11 cellular contexts compared by ENCODE assay signal in genomic region chr11:77140231-77140959, GRCh38. TPM values are rescaled to one million over a fixed set of nuclear protein-coding genes. Genes with fewer than 3 reads are reported as not detected.
A peak's percentile ranks its signal among the peaks of the same experiment; 100 is the strongest.
DNase-seq lines count a peak whose midpoint lies in the region; ATAC-seq and TF ChIP-seq lines count a peak whose summit lies in the region.
"Had no signal": no experiment of that assay in that cellular context is flagged by ENCODE, and none has a peak within 500 bp of the region (broad histone marks: within the 10 kb centered on the region; RNA-seq: fewer than 3 reads in every experiment).

No MANE protein-coding gene starts in this region.

- H3K36me3 Mint-ChIP-seq in endothelial cell (ENCODE audit: low read depth, unreplicated experiment), result peaks cover 3% of the 10 kb centered on the region
- no peaks in the 10 kb centered on the region for H3K36me3 Mint-ChIP-seq in activated T-cell treated with anti-CD3 and anti-CD28 coated beads, Interleukin-2, amount 50 U/mL, for 4 hours (ENCODE audit: insufficient read depth)

- peaks cover 17% of the 10 kb centered on the region for H3K27me3 Mint-ChIP-seq in endothelial cell (ENCODE audit: unreplicated experiment)
- peaks cover 25% of the 10 kb centered on the region for H3K27me3 Mint-ChIP-seq in activated T-cell treated with anti-CD3 and anti-CD28 coated beads, Interleukin-2, amount 50 U/mL, for 4 hours (ENCODE audit: low read depth)

- H3K4me1 Mint-ChIP-seq in endothelial cell (ENCODE audit: unreplicated experiment), result peaks cover 26% of the 10 kb centered on the region
- peaks cover 12% of the 10 kb centered on the region for H3K4me1 Mint-ChIP-seq in activated T-cell treated with anti-CD3 and anti-CD28 coated beads, Interleukin-2, amount 50 U/mL, for 4 hours (ENCODE audit: low read depth)

- peak overlapping the region; percentile 91 for H3K27ac Mint-ChIP-seq in endothelial cell (ENCODE audit: unreplicated experiment)

- ATAC-seq in activated T-cell treated with anti-CD3 and anti-CD28 coated beads, Interleukin-2, amount 50 U/mL, for 4 hours, result no peak
- ATAC-seq: GM12878 had no signal

- no peak overlapping the region for H3K4me3 Mint-ChIP-seq in endothelial cell (ENCODE audit: unreplicated experiment)
- H3K4me3 Mint-ChIP-seq in activated T-cell treated with anti-CD3 and anti-CD28 coated beads, Interleukin-2, amount 50 U/mL, for 4 hours, result no peak overlapping the region

- no peak overlapping the region for H3K4me3 ChIP-seq in AG10803 (ENCODE audit: low read length)
- H3K4me3 ChIP-seq: GM12878 had no signal

- TF ChIP-seq CTCF in AG10803 (conservative IDR thresholded peaks at IDR 0.05; ENCODE audit: low read length), result no peak
- TF ChIP-seq CTCF in endothelial cell (IDR thresholded peaks at IDR 0.05; ENCODE audit: unreplicated experiment), result no peak

- H3K9me3 Mint-ChIP-seq in endothelial cell (ENCODE audit: unreplicated experiment), result no peaks in the 10 kb centered on the region
- H3K9me3 Mint-ChIP-seq in activated T-cell treated with anti-CD3 and anti-CD28 coated beads, Interleukin-2, amount 50 U/mL, for 4 hours, result no peaks in the 10 kb centered on the region

- peak; percentile 31 for DNase-seq in AG10803 (ENCODE audit: low read depth)
- peak; percentile 74 for DNase-seq in LHCN-M2 (ENCODE audit: low read depth)
- peak; percentile 50 for DNase-seq in endothelial cell (ENCODE audit: low spot score)
- peak; percentile 50 to 71 for DNase-seq in lung microvascular endothelial cell (ENCODE audit: low read depth in 2 of 2)
- no peak for DNase-seq in stimulated activated CD4-positive, alpha-beta T cell treated with anti-CD3 and anti-CD28 coated beads, Interleukin-2, amount 100 ng/mL, for 48 hours
- DNase-seq in NCI-H2196 treated with DMSO at 0.1 percent for 48 hours (lab: John Stamatoyannopoulos, UW; ENCODE audit: unreplicated experiment), result no peak
- DNase-seq in amniotic stem cell (lab: John Stamatoyannopoulos, UW), result no peak
- no peak for DNase-seq in activated T-cell treated with anti-CD3 and anti-CD28 coated beads, Interleukin-2, amount 50 U/mL, for 4 hours
- DNase-seq: stimulated activated naive CD8-positive, alpha-beta T cell treated with anti-CD3 and anti-CD28 coated beads, Interleukin-15, Interleukin-2, amounts not matched to agents 100 U/mL and 50 U/mL, for 24 hours; T-helper 1 cell had no signal

RNA-seq across cellular contexts. Expression of gene MYO7A, which starts 12.3 kb away (rescaled TPM):
- 0.75 and 1.6 TPM in 2 replicates for total RNA-seq in LHCN-M2 (2014; rRNA removed)
- 0.26 TPM for polyA plus RNA-seq in LHCN-M2 (2012)
- 18.3 TPM for total RNA-seq in endothelial cell (ENCODE audit: unreplicated experiment)
- 4.6 and 4.8 TPM in 2 replicates for total RNA-seq in lung microvascular endothelial cell
- under 1 TPM in 1 of 3 donors, not detected in 2; 0.14 TPM for total RNA-seq in activated T-cell treated with anti-CD3 and anti-CD28 coated beads, Interleukin-2, amount 50 U/mL, for 4 hours

RNA-seq across cellular contexts. Expression of gene OMP, which starts 37.8 kb away (rescaled TPM):
- total RNA-seq in LHCN-M2 (2014; rRNA removed), result 0.57 TPM in 1 of 2 replicates, not detected in the other
- polyA plus RNA-seq in LHCN-M2 (2012), result not detected
- not detected for total RNA-seq in endothelial cell (ENCODE audit: unreplicated experiment)
- not detected in 2 replicates for total RNA-seq in lung microvascular endothelial cell
- not detected for total RNA-seq in activated T-cell treated with anti-CD3 and anti-CD28 coated beads, Interleukin-2, amount 50 U/mL, for 4 hours
- total RNA-seq: GM12878 had no signal
- polyA plus RNA-seq: GM12878 had no signal

Comparison
In these comparisons a context has a peak if more than half of its experiments do, and no peak if none do; other contexts are left out.
1. DNase-seq: peak in AG10803 (single experiment), LHCN-M2 (single experiment), endothelial cell (single experiment) and lung microvascular endothelial cell (2 of 2); none in stimulated activated CD4-positive, alpha-beta T cell treated with anti-CD3 and anti-CD28 coated beads, Interleukin-2, amount 100 ng/mL, for 48 hours (0 of 2), NCI-H2196 treated with DMSO at 0.1 percent for 48 hours (single experiment), amniotic stem cell (single experiment) and activated T-cell treated with anti-CD3 and anti-CD28 coated beads, Interleukin-2, amount 50 U/mL, for 4 hours (single experiment).